8 cellular contexts compared by ENCODE assay signal in the genomic region with DNA sequence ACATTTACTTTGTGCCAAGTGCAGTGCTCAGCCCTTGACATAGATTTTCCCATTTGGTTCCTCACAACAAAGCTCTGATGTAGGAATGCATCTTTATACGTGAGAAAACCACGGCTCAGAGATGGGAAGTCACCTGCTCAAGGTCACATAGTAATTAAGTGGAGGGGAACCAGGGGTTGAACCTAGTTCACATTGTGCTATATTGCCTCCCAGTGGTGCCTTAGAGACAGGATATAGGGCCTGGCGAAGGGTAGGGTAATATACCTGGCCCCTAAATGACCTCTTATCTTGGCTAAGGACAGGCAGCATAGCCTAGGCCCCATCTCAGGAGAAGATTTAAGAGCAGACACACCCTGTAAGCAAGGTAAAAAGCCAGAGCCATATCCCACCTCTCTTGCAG.
DNase-seq lines count a peak whose midpoint lies in the region; ATAC-seq and TF ChIP-seq lines count a peak whose summit lies in the region.

No MANE protein-coding gene starts in this region.

- H3K36me3 ChIP-seq in MG63, result no peaks in the 10 kb centered on the region

- no peaks in the 10 kb centered on the region for H3K9me3 ChIP-seq in MG63

- peaks cover 0 to 15% of the 10 kb centered on the region in 2 donors for H3K4me1 Mint-ChIP-seq in natural killer cell

- intact Hi-C loops in natural killer cell (cut with micrococcal nuclease), result loop anchor here (5.0 kb wide), 2 partner anchors 95 to 505 kb away; no protein-coding TSS in a partner anchor

- no peaks in the 10 kb centered on the region for H3K27me3 ChIP-seq in MG63

- no peaks in the 10 kb centered on the region for H3K9me3 Mint-ChIP-seq in natural killer cell

- H3K4me3 ChIP-seq in MG63, result no peak overlapping the region

- DNase-seq in activated effector memory CD4-positive, alpha-beta T cell treated with Interleukin-2 at 50 U/mL for 16 hours, result peak; percentile 12
- DNase-seq in natural killer cell, result no peak
- no peak for DNase-seq in NCI-H2029 treated with DMSO at 0.1 percent for 48 hours (lab: John Stamatoyannopoulos, UW)
- no peak for DNase-seq in MG63
- no peak for DNase-seq in NCI-H2171 (lab: John Stamatoyannopoulos, UW)
- DNase-seq in mesenteric fat pad (ENCODE audit: low spot score), result no peak

- ATAC-seq in GM18909 (IDR thresholded peaks at IDR 0.05; ENCODE audit: poor library complexity, unreplicated experiment) (peak; percentile 74), HG03469 (IDR thresholded peaks at IDR 0.05; ENCODE audit: unreplicated experiment) (peak; percentile 58), natural killer cell (peak; percentile 78 to 85 (median 83))

- no peaks in the 10 kb centered on the region for H3K36me3 Mint-ChIP-seq in natural killer cell

- H3K27me3 Mint-ChIP-seq in natural killer cell (ENCODE audit: low read depth in 2 of 2), result no peaks in the 10 kb centered on the region

- H3K27ac Mint-ChIP-seq in natural killer cell, result peak overlapping the region in 1 of 2 donors; percentile 63

- TF ChIP-seq CTCF in natural killer cell (IDR thresholded peaks at IDR 0.05), result peak; percentile 40

- no peak overlapping the region for H3K4me3 Mint-ChIP-seq in natural killer cell
